ENCODE assay signal across 19 cellular contexts in the genomic region with DNA sequence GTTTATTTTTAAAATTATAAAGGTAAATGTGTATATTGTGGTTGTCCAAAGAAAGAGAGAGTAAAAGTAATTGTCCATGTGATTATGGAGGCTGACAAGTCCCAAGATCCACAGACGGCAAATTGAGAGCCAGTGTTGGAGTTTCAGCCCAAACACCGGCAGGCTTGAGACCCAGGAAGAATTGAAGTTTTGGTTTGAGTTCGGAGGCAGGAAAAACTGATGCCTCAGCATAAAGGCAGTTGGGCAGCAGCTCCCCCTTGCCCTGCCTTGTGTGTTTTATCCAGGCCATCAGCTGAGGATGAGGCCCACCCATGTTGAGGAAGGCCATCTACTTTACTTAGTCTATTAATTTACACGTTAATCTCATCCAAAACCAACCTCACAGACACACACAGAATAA.
DNase-seq lines count a peak whose midpoint lies in the region; ATAC-seq, FAIRE-seq and TF ChIP-seq lines count a peak whose summit lies in the region.
"Had no signal": no experiment of that assay in that cellular context is flagged by ENCODE, and none has a peak within 500 bp of the region (broad histone marks: within the 10 kb centered on the region; RNA-seq: fewer than 3 reads in every experiment).

No MANE protein-coding gene starts in this region.

- H4K20me1 ChIP-seq in IMR-90 (ENCODE audit: insufficient read depth, low read length): no peaks in the 10 kb centered on the region
- no peaks in the 10 kb centered on the region for H4K20me1 ChIP-seq in astrocyte (ENCODE audit: insufficient read depth, low read length)
- no peaks in the 10 kb centered on the region for H4K20me1 ChIP-seq in smooth muscle cell (ENCODE audit: low read depth)

- peak overlapping the region; percentile 62 for H4K5ac ChIP-seq in IMR-90 (ENCODE audit: low read depth, low read length)

- H3F3A ChIP-seq in smooth muscle cell (ENCODE audit: low read depth): peaks cover 17% of the 10 kb centered on the region

- H3K79me2 ChIP-seq in astrocyte (ENCODE audit: insufficient read depth, low read length) (no peaks in the 10 kb centered on the region), smooth muscle cell (ENCODE audit: low read depth) (no peaks in the 10 kb centered on the region)

- peaks cover 4% of the 10 kb centered on the region for H3K9me3 Mint-ChIP-seq in astrocyte (ENCODE audit: unreplicated experiment)
- H3K9me3 Mint-ChIP-seq: CD4-positive, alpha-beta memory T cell; GM23338 had no signal

- no TSS peak for BruUV-seq in IMR-90 (replicated peaks; lab: Mats Ljungman, UMichigan)

- no peak overlapping the region for H3K4me3 Mint-ChIP-seq in astrocyte (ENCODE audit: unreplicated experiment)
- H3K4me3 Mint-ChIP-seq: GM23338, IgD-negative memory B cell had no signal

- intact Hi-C loops in IMR-90 (cut with micrococcal nuclease): loop anchor here (5.0 kb wide), 1 partner anchor 159 kb away; no protein-coding TSS in a partner anchor
- intact Hi-C loops in colonic mucosa (cut with DNase I): no loop called here

- 0% methylated on average over 1 of the region's 4 CpGs; no CpG with 5 or more reads in 1 of the 2 experiments for WGBS in IMR-90 (ENCODE audit: extremely low coverage in 2 of 2, insufficient read length in 1 of 2), 2 experiments
- 93% methylated on average over 4 of the region's 4 CpGs for WGBS in smooth muscle cell (ENCODE audit: low lambda C conversion rate)

- POLR2A ChIA-PET in IMR-90 (lab: Charles Lee; ENCODE audit: unreplicated experiment): no interaction called here

- no peak overlapping the region for H3K56ac ChIP-seq in IMR-90 (ENCODE audit: extremely low read depth, insufficient read depth, low read length)

- H3K4me3 ChIP-seq in IMR-90 (ENCODE audit: insufficient read depth, low read depth, low read length) (no peak overlapping the region), astrocyte (ENCODE audit: insufficient read depth, low read depth, low read length) (no peak overlapping the region), smooth muscle cell (no peak overlapping the region), colonic mucosa (no peak overlapping the region)
- H3K4me3 ChIP-seq: GM23338, HAP-1 had no signal

- DNase-seq in IMR-90 (no peak), astrocyte (ENCODE audit: low read depth) (no peak), foreskin keratinocyte (no peak), smooth muscle cell (lab: John Stamatoyannopoulos, UW; ENCODE audit: unreplicated experiment) (no peak), globus pallidus (ENCODE audit: low spot score) (no peak), Ammon's horn (ENCODE audit: low spot score) (no peak), colonic mucosa (no peak)
- DNase-seq: BE2C; CD4-positive, alpha-beta memory T cell; DMS153; DMS79 treated with DMSO at 0.1 percent for 48 hours; EL had no signal

- TF ChIP-seq CTCF in IMR-90 (conservative IDR thresholded peaks at IDR 0.05; ENCODE audit: low read depth, low read length) (no peak), astrocyte (IDR thresholded peaks at IDR 0.05; ENCODE audit: insufficient read depth, low read depth, low read length) (no peak), foreskin keratinocyte (conservative IDR thresholded peaks at IDR 0.05) (no peak), smooth muscle cell (IDR thresholded peaks at IDR 0.05; ENCODE audit: borderline replicate concordance, insufficient read depth, poor library complexity, severe bottlenecking) (no peak), colonic mucosa (IDR thresholded peaks at IDR 0.05) (no peak)

- peak overlapping the region; percentile 62 for H4K91ac ChIP-seq in IMR-90 (ENCODE audit: insufficient read depth, low read depth, low read length)

- H2BK120ac ChIP-seq in IMR-90 (ENCODE audit: low read depth, low read length): peak overlapping the region; percentile 92

- no peak for TF ChIP-seq RAD21 in IMR-90 (IDR thresholded peaks at IDR 0.05; ENCODE audit: low read length)

- in situ Hi-C loops in IMR-90 (cut with MboI; ENCODE audit: low sequenced_read_pairs): no loop called here

- no peak for TF ChIP-seq POLR2A in IMR-90 (IDR thresholded peaks at IDR 0.05; ENCODE audit: low read depth, low read length)

- H3K27me3 Mint-ChIP-seq in astrocyte (ENCODE audit: low read depth, unreplicated experiment): no peaks in the 10 kb centered on the region

- peak overlapping the region; percentile 16; the same call in 1 of the 3 replicates for H2BK15ac ChIP-seq in IMR-90 (ENCODE audit: low read depth, low read length)

- peak overlapping the region; percentile 14; the same call in 1 of the 2 replicates for H3K23ac ChIP-seq in IMR-90 (ENCODE audit: low read depth, low read length)

- H3K27me3 ChIP-seq in IMR-90 (ENCODE audit: control insufficient read depth, insufficient read depth, low read length) (no peaks in the 10 kb centered on the region), astrocyte (ENCODE audit: insufficient read depth, low read length) (no peaks in the 10 kb centered on the region), foreskin keratinocyte (no peaks in the 10 kb centered on the region), smooth muscle cell (ENCODE audit: low read depth) (no peaks in the 10 kb centered on the region), colonic mucosa (no peaks in the 10 kb centered on the region)

- H3K4me2 ChIP-seq in IMR-90 (ENCODE audit: low read depth, low read length): peak overlapping the region; percentile 15
- H3K4me2 ChIP-seq in astrocyte (ENCODE audit: low read length): no peak overlapping the region
- H3K4me2 ChIP-seq in smooth muscle cell: no peak overlapping the region
- H3K4me2 ChIP-seq: GM23338, KMS-11 had no signal

- H3K4me1 ChIP-seq in IMR-90 (ENCODE audit: control insufficient read depth, insufficient read depth, low read length): peaks cover 13% of the 10 kb centered on the region
- peaks cover 14% of the 10 kb centered on the region for H3K4me1 ChIP-seq in astrocyte (ENCODE audit: insufficient read depth, low read length)
- H3K4me1 ChIP-seq in foreskin keratinocyte: peaks cover 32% of the 10 kb centered on the region
- no peaks in the 10 kb centered on the region for H3K4me1 ChIP-seq in smooth muscle cell (ENCODE audit: low read depth)
- H3K4me1 ChIP-seq in colonic mucosa: no peaks in the 10 kb centered on the region
- H3K4me1 ChIP-seq: BE2C, HAP-1 had no signal

- H3K36me3 ChIP-seq in IMR-90 (ENCODE audit: control insufficient read depth, insufficient read depth, low read length): no peaks in the 10 kb centered on the region
- H3K36me3 ChIP-seq in astrocyte (ENCODE audit: insufficient read depth, low read length): no peaks in the 10 kb centered on the region
- H3K36me3 ChIP-seq in smooth muscle cell (ENCODE audit: low read depth): no peaks in the 10 kb centered on the region
- H3K36me3 ChIP-seq in colonic mucosa: no peaks in the 10 kb centered on the region
- H3K36me3 ChIP-seq: BE2C, HAP-1 had no signal

- H2AK5ac ChIP-seq in IMR-90 (ENCODE audit: low read depth, low read length): peak overlapping the region; percentile 83

- no peak for FAIRE-seq in astrocyte (lab: Jason Lieb, UNC)
- FAIRE-seq: G401.6, GM12891 had no signal

- H3K27ac ChIP-seq in IMR-90 (ENCODE audit: insufficient read depth, low read length): peak overlapping the region; percentile 7; the same call in 1 of the 2 replicates
- no peak overlapping the region for H3K27ac ChIP-seq in astrocyte (ENCODE audit: low read depth, low read length)
- H3K27ac ChIP-seq in foreskin keratinocyte: peak overlapping the region; percentile 67
- peak overlapping the region; percentile 70 for H3K27ac ChIP-seq in smooth muscle cell (ENCODE audit: low read depth)
- no peak overlapping the region for H3K27ac ChIP-seq in colonic mucosa
- H3K27ac ChIP-seq: C4-2B, KMS-11 had no signal

- H3K9ac ChIP-seq in IMR-90 (ENCODE audit: low read depth, low read length) (no peak overlapping the region), astrocyte (ENCODE audit: low read length) (no peak overlapping the region), smooth muscle cell (ENCODE audit: low read depth) (no peak overlapping the region), colonic mucosa (ENCODE audit: low read depth in 2 of 2, low read length in 2 of 2) (no peak overlapping the region)
- H3K9ac ChIP-seq: KMS-11 had no signal

- peaks cover 33% of the 10 kb centered on the region for H3K4me1 Mint-ChIP-seq in astrocyte (ENCODE audit: low read depth, unreplicated experiment)
- H3K4me1 Mint-ChIP-seq: CD4-positive, alpha-beta memory T cell; GM23338 had no signal

- H3K9me1 ChIP-seq in IMR-90 (ENCODE audit: insufficient read depth, low read length): peaks cover 13% of the 10 kb centered on the region

- H3K14ac ChIP-seq in IMR-90 (replicated peaks; ENCODE audit: low read depth, low read length): peak overlapping the region; percentile 31

- peak overlapping the region; percentile 44 for H2BK20ac ChIP-seq in IMR-90 (ENCODE audit: low read depth, low read length)

- H2BK5ac ChIP-seq in IMR-90 (ENCODE audit: low read depth, low read length, poor library complexity, severe bottlenecking): peak overlapping the region; percentile 30

- H3K36me3 Mint-ChIP-seq in astrocyte (ENCODE audit: low read depth, unreplicated experiment): peaks cover 1% of the 10 kb centered on the region
- H3K36me3 Mint-ChIP-seq: CD4-positive, alpha-beta memory T cell; IgD-negative memory B cell had no signal

- peak overlapping the region; percentile 79 for H3K18ac ChIP-seq in IMR-90 (ENCODE audit: low read depth, low read length)

- peak overlapping the region; percentile 81 for H2AFZ ChIP-seq in IMR-90 (replicated peaks; ENCODE audit: low read length, poor library complexity)
- no peak overlapping the region for H2AFZ ChIP-seq in astrocyte (ENCODE audit: low read depth, low read length)
- no peak overlapping the region for H2AFZ ChIP-seq in smooth muscle cell (ENCODE audit: low read depth)
- H2AFZ ChIP-seq: GM23338 had no signal

- dilution Hi-C loops in IMR-90 (cut with HindIII; ENCODE audit: low sequenced_read_pairs, unreplicated experiment): no loop called here

- H3K4ac ChIP-seq in IMR-90 (ENCODE audit: low read depth, low read length): peak overlapping the region; percentile 81

- CTCF ChIA-PET in IMR-90 (lab: Yijun Ruan, JAX): no interaction called here

- H3K79me1 ChIP-seq in IMR-90 (ENCODE audit: low read depth in 1 of 2, low read length in 2 of 2): no peaks in the 10 kb centered on the region

- H4K8ac ChIP-seq in IMR-90 (ENCODE audit: low read depth in 2 of 2, low read length in 2 of 2): peak overlapping the region in 1 of 2 experiments; percentile 81; a peak in 3 of 4 replicates

- peak overlapping the region; percentile 6 for H2AK9ac ChIP-seq in IMR-90 (replicated peaks; ENCODE audit: low read depth, low read length, poor library complexity)

- H3K27ac Mint-ChIP-seq in astrocyte (ENCODE audit: unreplicated experiment): peak overlapping the region; percentile 98
- H3K27ac Mint-ChIP-seq: CD4-positive, alpha-beta memory T cell; GM23338; IgD-negative memory B cell had no signal

- ATAC-seq in IMR-90 (ENCODE audit: low read depth): no peak
- ATAC-seq in foreskin keratinocyte: no peak
- ATAC-seq: GM23338 had no signal

- H3K9me3 ChIP-seq in IMR-90 (ENCODE audit: control insufficient read depth, insufficient read depth, low read length) (no peaks in the 10 kb centered on the region), astrocyte (ENCODE audit: insufficient read depth, low read depth, low read length) (no peaks in the 10 kb centered on the region), smooth muscle cell (replicated peaks; ENCODE audit: low read depth) (no peaks in the 10 kb centered on the region), colonic mucosa (no peaks in the 10 kb centered on the region)
- H3K9me3 ChIP-seq: BE2C, HAP-1 had no signal

TF ChIP-seq in IMR-90, 13 proteins besides CTCF, POLR2A, EP300 and RAD21 (continues in another document):
- TF ChIP-seq MAFK (IDR thresholded peaks at IDR 0.05; ENCODE audit: low read depth, low read length): peak; percentile 87

Comparison
In these comparisons a context has a peak if more than half of its experiments do, and no peak if none do; other contexts are left out.
1. H3K27ac ChIP-seq: peak in IMR-90 (single experiment), foreskin keratinocyte (single experiment) and smooth muscle cell (single experiment); none in astrocyte (single experiment) and colonic mucosa (single experiment).